ENCODE assay signal across 1 cellular context in genomic region chr13:108915634-108916497, GRCh38.
TF ChIP-seq lines count a peak whose summit lies in the region.

No MANE protein-coding gene starts in this region.

TF ChIP-seq in HepG2, 621 proteins besides CTCF, POLR2A, EP300 and RAD21 (continued from another document and continues in another):
- TF ChIP-seq ZNF503 (CRISPR knock-in tag; IDR thresholded peaks at IDR 0.05) (0 out of 2 replicates have a peak, but pooled peaks have one; percentile 26), JUN (CRISPR knock-in tag; IDR thresholded peaks at IDR 0.05) (no peak), PRPF4 (IDR thresholded peaks at IDR 0.05; ENCODE audit: low read depth, low read length, poor library complexity, severe bottlenecking) (no peak), ZNF660 (CRISPR knock-in tag; IDR thresholded peaks at IDR 0.05; ENCODE audit: borderline replicate concordance, low read depth) (no peak), CSRNP1 (CRISPR knock-in tag; IDR thresholded peaks at IDR 0.05) (no peak), PHF21A (CRISPR knock-in tag; IDR thresholded peaks at IDR 0.05) (0 out of 2 replicates have a peak, but pooled peaks have one; percentile 31), USF2 (IDR thresholded peaks at IDR 0.05; ENCODE audit: low read depth, low read length) (peak; percentile 88), USF2 (CRISPR knock-in tag; IDR thresholded peaks at IDR 0.05; ENCODE audit: borderline replicate concordance) (peak; percentile 81; the same call in 1 of the 2 replicates), ZFP1 (CRISPR knock-in tag; IDR thresholded peaks at IDR 0.05) (no peak), ZNF75D (CRISPR knock-in tag; IDR thresholded peaks at IDR 0.05; ENCODE audit: borderline replicate concordance) (no peak), GABPB1 (CRISPR knock-in tag; IDR thresholded peaks at IDR 0.05) (no peak), ONECUT2 (CRISPR knock-in tag; IDR thresholded peaks at IDR 0.05) (peak; percentile 39; the same call in 1 of the 2 replicates), ZFP37 (CRISPR knock-in tag; IDR thresholded peaks at IDR 0.05; ENCODE audit: borderline replicate concordance) (no peak), ZFP41 (CRISPR knock-in tag; IDR thresholded peaks at IDR 0.05; ENCODE audit: borderline replicate concordance) (no peak), SRF (IDR thresholded peaks at IDR 0.05; ENCODE audit: low read depth, low read length) (0 out of 2 replicates have a peak, but pooled peaks have one; percentile 45), HNF1A (IDR thresholded peaks at IDR 0.05; ENCODE audit: low read depth) (no peak), HNF1A (CRISPR knock-in tag; IDR thresholded peaks at IDR 0.05; ENCODE audit: borderline replicate concordance) (no peak), SIN3B (IDR thresholded peaks at IDR 0.05; ENCODE audit: low read length) (no peak), SMAD9 (CRISPR knock-in tag; IDR thresholded peaks at IDR 0.05) (no peak), ZNF574 (CRISPR knock-in tag; IDR thresholded peaks at IDR 0.05) (peak; percentile 50; the same call in 1 of the 2 replicates), NR2F6 (IDR thresholded peaks at IDR 0.05) (peak; percentile 68), NR2F6 (CRISPR knock-in tag; IDR thresholded peaks at IDR 0.05) (peak; percentile 72), EED (CRISPR knock-in tag; IDR thresholded peaks at IDR 0.05) (no peak), ZNF678 (CRISPR knock-in tag; IDR thresholded peaks at IDR 0.05) (no peak), RBM39 (IDR thresholded peaks at IDR 0.05; ENCODE audit: low read depth, low read length, poor library complexity, severe bottlenecking) (no peak), RELA (CRISPR knock-in tag; IDR thresholded peaks at IDR 0.05) (no peak), NR2F1 (CRISPR knock-in tag; IDR thresholded peaks at IDR 0.05) (peak; percentile 37 to 68; a peak in 2 of 4 replicates), ZNF597 (CRISPR knock-in tag; IDR thresholded peaks at IDR 0.05) (no peak), ZNF251 (CRISPR knock-in tag; IDR thresholded peaks at IDR 0.05) (no peak), ZNF3 (CRISPR knock-in tag; IDR thresholded peaks at IDR 0.05) (0 out of 2 replicates have a peak, but pooled peaks have one; percentile 20), ZNF441 (CRISPR knock-in tag; IDR thresholded peaks at IDR 0.05; ENCODE audit: borderline replicate concordance) (peak; percentile 52; the same call in 1 of the 2 replicates), KLF12 (CRISPR knock-in tag; IDR thresholded peaks at IDR 0.05; ENCODE audit: borderline replicate concordance) (no peak), ZSCAN9 (CRISPR knock-in tag; IDR thresholded peaks at IDR 0.05; ENCODE audit: borderline replicate concordance) (no peak), FOXA3 (CRISPR knock-in tag; IDR thresholded peaks at IDR 0.05) (peak; percentile 53; the same call in 1 of the 2 replicates), ZNF343 (CRISPR knock-in tag; IDR thresholded peaks at IDR 0.05) (no peak), SMYD3 (CRISPR knock-in tag; IDR thresholded peaks at IDR 0.05) (no peak), ZNF362 (CRISPR knock-in tag; IDR thresholded peaks at IDR 0.05; ENCODE audit: borderline replicate concordance) (no peak), HIC2 (CRISPR knock-in tag; IDR thresholded peaks at IDR 0.05; ENCODE audit: low read depth) (no peak), WIZ (CRISPR knock-in tag; IDR thresholded peaks at IDR 0.05) (no peak), SRSF9 (IDR thresholded peaks at IDR 0.05; ENCODE audit: borderline replicate concordance, insufficient read depth, low read depth, low read length, poor library complexity, severe bottlenecking) (no peak), NFIC (IDR thresholded peaks at IDR 0.05; ENCODE audit: low read length) (no peak), TFDP2 (CRISPR knock-in tag; IDR thresholded peaks at IDR 0.05) (no peak), ZNF326 (CRISPR knock-in tag; IDR thresholded peaks at IDR 0.05; ENCODE audit: borderline replicate concordance) (no peak), FOXJ3 (CRISPR knock-in tag; IDR thresholded peaks at IDR 0.05; ENCODE audit: borderline replicate concordance) (peak; percentile 40; the same call in 1 of the 2 replicates)
